In the genomic region with DNA sequence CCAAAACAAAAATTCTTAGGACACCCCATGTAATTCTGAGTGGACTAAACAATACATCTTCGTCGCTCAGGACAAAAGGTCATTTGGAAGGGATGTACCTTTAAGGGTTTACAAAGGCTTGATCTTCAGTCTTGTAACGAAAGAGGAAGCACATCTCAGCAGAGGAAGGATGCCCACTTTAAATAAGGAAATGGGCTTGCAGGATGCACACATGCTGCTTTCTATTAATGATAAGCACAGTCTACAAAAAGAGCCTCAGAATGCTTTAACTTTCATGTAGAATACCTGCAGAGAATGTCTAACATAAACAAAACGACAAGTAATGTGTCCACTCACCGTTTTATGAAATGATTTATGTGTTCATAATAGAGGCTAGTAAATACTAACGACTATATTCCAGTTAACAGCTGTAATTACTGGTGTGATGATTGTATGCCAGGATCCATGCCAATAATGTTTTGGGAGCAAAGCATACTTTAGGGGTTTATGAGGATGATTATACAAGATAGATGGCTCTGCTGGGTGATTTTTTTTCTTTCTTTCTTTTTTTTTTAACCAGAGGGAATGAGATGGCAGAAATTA, we compare ENCODE assay signal across 9 cellular contexts.
DNase-seq lines count a peak whose midpoint lies in the region; ATAC-seq and TF ChIP-seq lines count a peak whose summit lies in the region.
"Had no signal": no experiment of that assay in that cellular context is flagged by ENCODE, and none has a peak within 500 bp of the region (broad histone marks: within the 10 kb centered on the region; RNA-seq: fewer than 3 reads in every experiment).

No MANE protein-coding gene starts in this region.

- CTCF ChIA-PET in RWPE1 (lab: Yijun Ruan, JAX), result interaction anchor here (0.7 kb wide), 1 partner anchor 20 kb away, joined by 3 read pairs; no protein-coding TSS in a partner anchor

- H3K4me3 Mint-ChIP-seq in activated T-cell treated with anti-CD3 and anti-CD28 coated beads, Interleukin-2, amount 50 U/mL, for 4 hours, result no peak overlapping the region

- peaks cover 23% of the 10 kb centered on the region for H3K4me1 Mint-ChIP-seq in activated T-cell treated with anti-CD3 and anti-CD28 coated beads, Interleukin-2, amount 50 U/mL, for 4 hours (ENCODE audit: low read depth)

- H3K27me3 Mint-ChIP-seq in activated T-cell treated with anti-CD3 and anti-CD28 coated beads, Interleukin-2, amount 50 U/mL, for 4 hours (ENCODE audit: low read depth), result no peaks in the 10 kb centered on the region

- no peak overlapping the region for H3K27ac ChIP-seq in RWPE1
- H3K27ac ChIP-seq: 22Rv1 had no signal

- TF ChIP-seq CTCF in RWPE1 (conservative IDR thresholded peaks at IDR 0.05; ENCODE audit: low read depth), result no peak

- ATAC-seq in HG03139 (IDR thresholded peaks at IDR 0.05; ENCODE audit: unreplicated experiment), result peak; percentile 82
- no peak for ATAC-seq in activated T-cell treated with anti-CD3 and anti-CD28 coated beads, Interleukin-2, amount 50 U/mL, for 4 hours

- DNase-seq in DMS53 (lab: John Stamatoyannopoulos, UW) (peak; percentile 22), DMS53 treated with DMSO at 0.1 percent for 48 hours (lab: John Stamatoyannopoulos, UW; ENCODE audit: unreplicated experiment) (no peak), NCI-H748 (lab: John Stamatoyannopoulos, UW; ENCODE audit: unreplicated experiment) (peak; percentile 95), pons (ENCODE audit: low spot score) (peak; percentile 24), SW480 (ENCODE audit: low spot score) (no peak), RWPE1 (ENCODE audit: low spot score) (no peak)
- DNase-seq in activated T-cell treated with anti-CD3 and anti-CD28 coated beads, Interleukin-2, amount 50 U/mL, for 4 hours, result no peak

- no peaks in the 10 kb centered on the region for H3K9me3 Mint-ChIP-seq in activated T-cell treated with anti-CD3 and anti-CD28 coated beads, Interleukin-2, amount 50 U/mL, for 4 hours

- POLR2A ChIA-PET in RWPE1 (lab: Yijun Ruan, JAX; ENCODE audit: low non-redundant PET), result no interaction called here

- H3K36me3 Mint-ChIP-seq in activated T-cell treated with anti-CD3 and anti-CD28 coated beads, Interleukin-2, amount 50 U/mL, for 4 hours (ENCODE audit: insufficient read depth), result no peaks in the 10 kb centered on the region

Comparison
In these comparisons a context has a peak if more than half of its experiments do, and no peak if none do; other contexts are left out.
1. DNase-seq: peak in DMS53 (single experiment), NCI-H748 (single experiment) and pons (single experiment); none in DMS53 treated with DMSO at 0.1 percent for 48 hours (single experiment), activated T-cell treated with anti-CD3 and anti-CD28 coated beads, Interleukin-2, amount 50 U/mL, for 4 hours (single experiment), SW480 (single experiment) and RWPE1 (single experiment).